In genomic region chr9:136370037-136370436, GRCh38 we compare ENCODE assay signal across 1 cellular context.
TF ChIP-seq lines count a peak whose summit lies in the region.

No MANE protein-coding gene starts in this region.

TF ChIP-seq in H1, 55 proteins besides CTCF, POLR2A, EP300 and RAD21:
- TF ChIP-seq CTBP2 (IDR thresholded peaks at IDR 0.05; ENCODE audit: borderline replicate concordance, insufficient read depth, insufficient read length, low read length) (no peak), SIX5 (IDR thresholded peaks at IDR 0.05; ENCODE audit: low read depth, low read length) (no peak), TBP (IDR thresholded peaks at IDR 0.05; ENCODE audit: low read depth, low read length) (no peak), SP1 (IDR thresholded peaks at IDR 0.05; ENCODE audit: low read depth, low read length) (no peak), SP2 (IDR thresholded peaks at IDR 0.05; ENCODE audit: low read length) (no peak), RNF2 (IDR thresholded peaks at IDR 0.05; ENCODE audit: borderline replicate concordance, low read depth, low read length, missing control alignments, poor library complexity, severe bottlenecking) (no peak), PHF8 (conservative IDR thresholded peaks at IDR 0.05; ENCODE audit: low read depth, low read length) (no peak), FOSL1 (IDR thresholded peaks at IDR 0.05; ENCODE audit: insufficient read depth, low read depth, low read length) (no peak)
- TF ChIP-seq, protein P1, sequence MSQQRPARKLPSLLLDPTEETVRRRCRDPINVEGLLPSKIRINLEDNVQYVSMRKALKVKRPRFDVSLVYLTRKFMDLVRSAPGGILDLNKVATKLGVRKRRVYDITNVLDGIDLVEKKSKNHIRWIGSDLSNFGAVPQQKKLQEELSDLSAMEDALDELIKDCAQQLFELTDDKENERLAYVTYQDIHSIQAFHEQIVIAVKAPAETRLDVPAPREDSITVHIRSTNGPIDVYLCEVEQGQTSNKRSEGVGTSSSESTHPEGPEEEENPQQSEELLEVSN (IDR thresholded peaks at IDR 0.05) = no peak
- TF ChIP-seq, protein P2, sequence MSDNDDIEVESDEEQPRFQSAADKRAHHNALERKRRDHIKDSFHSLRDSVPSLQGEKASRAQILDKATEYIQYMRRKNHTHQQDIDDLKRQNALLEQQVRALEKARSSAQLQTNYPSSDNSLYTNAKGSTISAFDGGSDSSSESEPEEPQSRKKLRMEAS (IDR thresholded peaks at IDR 0.05) = no peak
TF ChIP-seq in H1: peak in this region for 0.
